In genomic region chr3:174028673-174029072, GRCh38 we compare ENCODE assay signal across 7 cellular contexts.
"Had no signal": no experiment of that assay in that cellular context is flagged by ENCODE, and none has a peak within 500 bp of the region (broad histone marks: within the 10 kb centered on the region; RNA-seq: fewer than 3 reads in every experiment).

No MANE protein-coding gene starts in this region.

- H3K4me1 Mint-ChIP-seq: IgD-negative memory B cell had no signal

- DNase-seq: IMR-90, KBM-7, KG1 had no signal

- H3K27ac Mint-ChIP-seq: IgD-negative memory B cell had no signal

- H3K4me3 ChIP-seq: K562 had no signal

- H3K4me3 Mint-ChIP-seq: IgD-negative memory B cell had no signal

- H3K9ac ChIP-seq: KMS-11 had no signal

- H3K27me3 Mint-ChIP-seq: IgD-negative memory B cell had no signal

- H3K27ac ChIP-seq: HL-60, KMS-11 had no signal
